ENCODE assay signal across 12 cellular contexts in genomic region chrX:16603822-16604221, GRCh38. TPM values are rescaled to one million over a fixed set of nuclear protein-coding genes. Genes with fewer than 3 reads are reported as not detected.
DNase-seq lines count a peak whose midpoint lies in the region; FAIRE-seq and TF ChIP-seq lines count a peak whose summit lies in the region.
"Had no signal": no experiment of that assay in that cellular context is flagged by ENCODE, and none has a peak within 500 bp of the region (broad histone marks: within the 10 kb centered on the region; RNA-seq: fewer than 3 reads in every experiment).

No MANE protein-coding gene starts in this region.

- peak overlapping the region; percentile 91 for H3K27ac Mint-ChIP-seq in Caco-2 (ENCODE audit: unreplicated experiment)

- H3K36me3 ChIP-seq in Caco-2 (ENCODE audit: control insufficient read depth, insufficient read depth, low read length) (no peaks in the 10 kb centered on the region), bronchial epithelial cell (ENCODE audit: control insufficient read depth, insufficient read depth, low read length) (no peaks in the 10 kb centered on the region), muscle layer of duodenum (ENCODE audit: control insufficient read depth in 1 of 2, insufficient read depth in 2 of 2, low read length in 2 of 2) (peaks cover 0 to 4% of the 10 kb centered on the region in 2 donors)

- FAIRE-seq in bronchial epithelial cell (lab: Jason Lieb, UNC), result no peak
- FAIRE-seq: GM19239, H54 had no signal

- BruUV-seq in Caco-2 (replicated peaks; lab: Mats Ljungman, UMichigan), result no TSS peak

- peak overlapping the region; percentile 36 for H3K27ac ChIP-seq in muscle layer of duodenum (ENCODE audit: low read length)
- H3K27ac ChIP-seq: dorsolateral prefrontal cortex had no signal

- no peaks in the 10 kb centered on the region for H3K36me3 Mint-ChIP-seq in Caco-2 (ENCODE audit: insufficient read depth, unreplicated experiment)

- no peak overlapping the region for H3K4me3 ChIP-seq in Caco-2 (ENCODE audit: low read depth, low read length)
- no peak overlapping the region for H3K4me3 ChIP-seq in bronchial epithelial cell (ENCODE audit: low read depth, low read length)
- no peak overlapping the region for H3K4me3 ChIP-seq in muscle layer of duodenum (ENCODE audit: low read depth in 1 of 2, low read length in 2 of 2)
- H3K4me3 ChIP-seq: dorsolateral prefrontal cortex had no signal

- peak overlapping the region; percentile 29 for H3K4me3 Mint-ChIP-seq in Caco-2 (ENCODE audit: unreplicated experiment)

- peaks cover 10% of the 10 kb centered on the region for H3K4me1 Mint-ChIP-seq in Caco-2 (ENCODE audit: low read depth, unreplicated experiment)

- POLR2A ChIA-PET in Caco-2 (lab: Charles Lee), result no interaction called here

- H3K4me1 ChIP-seq in Caco-2, result peaks cover 24% of the 10 kb centered on the region
- H3K4me1 ChIP-seq in muscle layer of duodenum (ENCODE audit: control insufficient read depth in 1 of 2, insufficient read depth in 2 of 2, low read length in 2 of 2), result no peaks in the 10 kb centered on the region

- no peaks in the 10 kb centered on the region for H3K9me3 ChIP-seq in Caco-2
- H3K9me3 ChIP-seq in muscle layer of duodenum (ENCODE audit: control insufficient read depth in 1 of 2, low read length in 2 of 2), result no peaks in the 10 kb centered on the region

- H3K27me3 ChIP-seq in Caco-2 (replicated peaks; ENCODE audit: control insufficient read depth, insufficient read depth, low read length) (no peaks in the 10 kb centered on the region), bronchial epithelial cell (ENCODE audit: control insufficient read depth, insufficient read depth, low read length) (no peaks in the 10 kb centered on the region), muscle layer of duodenum (ENCODE audit: low read depth, low read length) (no peaks in the 10 kb centered on the region)

- H3K9me3 Mint-ChIP-seq in Caco-2 (ENCODE audit: unreplicated experiment), result no peaks in the 10 kb centered on the region

- intact Hi-C loops in Caco-2 (cut with micrococcal nuclease; ENCODE audit: unreplicated experiment), result loop anchor here (2.0 kb wide), 1 partner anchor 59 kb away; no protein-coding TSS in a partner anchor

- CTCF ChIA-PET in Caco-2 (lab: Charles Lee), result no interaction called here

- TF ChIP-seq CTCF in Caco-2 (IDR thresholded peaks at IDR 0.05; ENCODE audit: insufficient read depth in 1 of 2, low read depth in 1 of 2, low read length in 1 of 2, severe bottlenecking in 1 of 2, unreplicated experiment in 1 of 2) (no peak), bronchial epithelial cell (IDR thresholded peaks at IDR 0.05; ENCODE audit: insufficient read depth, low read length, severe bottlenecking) (no peak)

- H3K27me3 Mint-ChIP-seq in Caco-2 (ENCODE audit: insufficient read depth, unreplicated experiment), result no peaks in the 10 kb centered on the region

- no peak for DNase-seq in Caco-2
- DNase-seq in M059J (ENCODE audit: low read depth), result peak; percentile 32
- peak; percentile 53 for DNase-seq in bronchial epithelial cell (ENCODE audit: low read depth)
- no peak for DNase-seq in iPS-NIHi11 (ENCODE audit: low spot score)
- DNase-seq in ecto neural progenitor cell (ENCODE audit: low spot score), result no peak
- no peak for DNase-seq in stimulated activated CD4-positive, alpha-beta T cell treated with anti-CD3 and anti-CD28 coated beads, Interleukin-4, amount 100 ng/mL, for 4 hours
- DNase-seq in hypothalamus (lab: John Stamatoyannopoulos, UW), result no peak
- DNase-seq: dorsolateral prefrontal cortex, hippocampal formation had no signal

RNA-seq across cellular contexts. Expression of gene S100G, which starts 46.1 kb away (rescaled TPM):
- total RNA-seq in Caco-2 (2022) (not detected in 2 replicates), bronchial epithelial cell (not detected in 2 replicates)
- not detected in 2 replicates for total RNA-seq in M059J (2014; rRNA removed; shearing (Covaris generic))
- total RNA-seq: dorsolateral prefrontal cortex had no signal

Comparison
In these comparisons a context has a peak if more than half of its experiments do, and no peak if none do; other contexts are left out.
1. DNase-seq: peak in M059J (single experiment) and bronchial epithelial cell (single experiment); none in Caco-2 (0 of 2), iPS-NIHi11 (single experiment), ecto neural progenitor cell (single experiment), stimulated activated CD4-positive, alpha-beta T cell treated with anti-CD3 and anti-CD28 coated beads, Interleukin-4, amount 100 ng/mL, for 4 hours (0 of 2) and hypothalamus (0 of 51).